Comparison of ENCODE assay signal across 8 cellular contexts in the genomic region with DNA sequence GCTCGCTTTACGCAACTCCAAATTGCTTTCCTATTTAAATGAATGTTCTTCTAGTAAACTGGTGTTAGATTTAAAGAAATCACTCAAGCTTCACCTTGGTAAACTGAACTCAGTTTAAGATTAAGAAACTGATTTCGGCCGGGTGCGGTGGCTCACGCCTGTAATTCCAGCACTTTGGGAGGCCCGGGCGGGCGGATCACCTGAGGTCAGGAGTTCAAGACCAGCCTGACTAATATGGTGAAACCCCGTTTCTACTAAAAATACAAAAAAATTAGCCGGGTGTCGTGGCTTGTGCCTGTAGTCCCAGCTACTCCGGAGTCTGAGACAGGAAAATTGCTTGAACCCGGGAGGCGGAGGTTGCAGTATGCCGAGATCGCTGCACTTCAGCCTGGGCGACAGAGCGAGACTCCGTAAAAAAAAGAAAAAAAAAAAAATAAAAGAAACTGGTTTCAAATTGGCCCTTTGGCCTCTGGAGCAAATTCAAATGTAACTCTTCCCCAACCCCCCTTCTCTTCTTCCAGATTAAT. TPM values are rescaled to one million over a fixed set of nuclear protein-coding genes. Genes with fewer than 3 reads are reported as not detected.
DNase-seq lines count a peak whose midpoint lies in the region; ATAC-seq and TF ChIP-seq lines count a peak whose summit lies in the region.

No MANE protein-coding gene starts in this region.

- no peaks in the 10 kb centered on the region for H3K9me3 ChIP-seq in Panc1 (ENCODE audit: control insufficient read depth, insufficient read depth, low read depth, low read length)
- no peaks in the 10 kb centered on the region for H3K9me3 ChIP-seq in esophagus muscularis mucosa
- H3K9me3 ChIP-seq in ovary = no peaks in the 10 kb centered on the region

- no peak for TF ChIP-seq POLR2A in esophagus muscularis mucosa (IDR thresholded peaks at IDR 0.05; ENCODE audit: low read depth)
- TF ChIP-seq POLR2A in ovary (IDR thresholded peaks at IDR 0.05) = no peak

- H3K27me3 ChIP-seq in Panc1 (ENCODE audit: control insufficient read depth, insufficient read depth, low read length) (no peaks in the 10 kb centered on the region), esophagus muscularis mucosa (no peaks in the 10 kb centered on the region), ovary (no peaks in the 10 kb centered on the region)

- 80% methylated on average over 20 of the region's 20 CpGs for WGBS in esophagus muscularis mucosa
- 47 to 57% (median 54%) methylated on average over 20 of the region's 20 CpGs for WGBS in ovary, 3 donors

- H3K4me1 ChIP-seq in Panc1 (ENCODE audit: control insufficient read depth, insufficient read depth, low read length) (peaks cover 36% of the 10 kb centered on the region), esophagus muscularis mucosa (peaks cover 26 to 69% (median 64%) of the 10 kb centered on the region in 4 donors), ovary (ENCODE audit: insufficient read depth) (peaks cover 11% of the 10 kb centered on the region)

- H3K27ac Mint-ChIP-seq in Calu3 (ENCODE audit: unreplicated experiment) = peak overlapping the region; percentile 99

- H3K9me3 Mint-ChIP-seq in Calu3 (ENCODE audit: low read depth, unreplicated experiment) = peaks cover 2% of the 10 kb centered on the region

- POLR2A ChIA-PET in Panc1 (lab: Charles Lee) = interaction anchor here (0.7 kb wide), 1 partner anchor 43 kb away, joined by 3 read pairs; no protein-coding TSS in a partner anchor

- in situ Hi-C loops in Panc1 (cut with HindIII; ENCODE audit: low pct_unique_long_range_greater_than_20kb, low sequenced_read_pairs) = no loop called here

- H3K4me1 Mint-ChIP-seq in Calu3 (ENCODE audit: low read depth, unreplicated experiment) = peaks cover 57% of the 10 kb centered on the region

- H3K36me3 ChIP-seq in Panc1 (ENCODE audit: control insufficient read depth, insufficient read depth, low read length) (peaks cover 6% of the 10 kb centered on the region; the same call in 1 of the 2 replicates), esophagus muscularis mucosa (peaks cover 0 to 30% (median 8%) of the 10 kb centered on the region in 4 donors), ovary (no peaks in the 10 kb centered on the region)

- BruUV-seq in Calu3 (replicated peaks; lab: Mats Ljungman, UMichigan) (no TSS peak), Panc1 (replicated peaks; lab: Mats Ljungman, UMichigan) (no TSS peak)

- CTCF ChIA-PET in Calu3 (lab: Charles Lee) = interaction anchor here (0.8 to 1.0 kb wide), 2 partner anchors 38 to 51 kb away, joined by 3 read pairs; no protein-coding TSS in a partner anchor
- CTCF ChIA-PET in Panc1 (lab: Charles Lee) = interaction anchor here (0.6 kb wide), 1 partner anchor 15 kb away, joined by 3 read pairs; no protein-coding TSS in a partner anchor

- H3K4me3 ChIP-seq in Panc1 (ENCODE audit: low read depth in 2 of 2, low read length in 2 of 2) = peak overlapping the region; percentile 79 to 80
- H3K4me3 ChIP-seq in esophagus muscularis mucosa = peak overlapping the region; percentile 77 to 96 (median 96)
- peak overlapping the region; percentile 79 for H3K4me3 ChIP-seq in ovary

- intact Hi-C loops in Calu3 (cut with micrococcal nuclease; ENCODE audit: unreplicated experiment) = loop anchor here (2.0 kb wide), 2 partner anchors 28 to 38 kb away; no protein-coding TSS in a partner anchor
- intact Hi-C loops in Panc1 (cut with micrococcal nuclease; ENCODE audit: unreplicated experiment) = no loop called here
- intact Hi-C loops in esophagus muscularis mucosa (cut with DNase I) = loop anchor here (5.0 kb wide), 2 partner anchors 47 to 137 kb away; a partner anchor contains a TSS
- intact Hi-C loops in ovary (cut with DNase I) = loop anchor here in 3 of 4 donors (5.0 to 10.0 kb wide), 6 partner anchors 47 to 1898 kb away; a partner anchor contains a TSS

- H3K4me3 Mint-ChIP-seq in Calu3 (ENCODE audit: low read depth, unreplicated experiment) = peak overlapping the region; percentile 98

- no peak for ATAC-seq in Panc1
- no peak for ATAC-seq in GM21786 (IDR thresholded peaks at IDR 0.05; ENCODE audit: unreplicated experiment)
- ATAC-seq in GM21423 (IDR thresholded peaks at IDR 0.05; ENCODE audit: unreplicated experiment) = no peak

- TF ChIP-seq EP300 in esophagus muscularis mucosa (IDR thresholded peaks at IDR 0.05) (no peak), ovary (IDR thresholded peaks at IDR 0.05) (no peak)

- H3K27me3 Mint-ChIP-seq in Calu3 (ENCODE audit: unreplicated experiment) = no peaks in the 10 kb centered on the region

- peak overlapping the region; percentile 93 for H3K27ac ChIP-seq in Panc1 (ENCODE audit: low read length)
- peak overlapping the region in 3 of 4 donors; percentile 98 to 100 (median 99) for H3K27ac ChIP-seq in esophagus muscularis mucosa (replicated peaks in 1 of 4)
- H3K27ac ChIP-seq in ovary = peak overlapping the region in 1 of 2 donors; percentile 100

- DNase-seq in Calu3 (no peak), Panc1 (ENCODE audit: low read depth, low spot score) (no peak), esophagus muscularis mucosa (ENCODE audit: extremely low spot score) (no peak), ovary (peak in 1 of 5 donors; percentile 29), inferior parietal cortex (ENCODE audit: extremely low spot score) (no peak), DMS153 treated with DMSO at 0.1 percent for 48 hours (lab: John Stamatoyannopoulos, UW; ENCODE audit: unreplicated experiment) (no peak)

- TF ChIP-seq CTCF in Calu3 (IDR thresholded peaks at IDR 0.05; ENCODE audit: unreplicated experiment) (no peak), Panc1 (IDR thresholded peaks at IDR 0.05) (no peak), esophagus muscularis mucosa (IDR thresholded peaks at IDR 0.05) (no peak), ovary (IDR thresholded peaks at IDR 0.05) (no peak)

- H3K36me3 Mint-ChIP-seq in Calu3 (ENCODE audit: insufficient read depth, unreplicated experiment) = peaks cover 90% of the 10 kb centered on the region

RNA-seq across cellular contexts. Expression of a gene that starts 1.7 kb away (rescaled TPM):
- 184 and 265 TPM in 2 replicates for total RNA-seq in Calu3 (2022)
- 94.2 TPM for total RNA-seq in Panc1 (2021; ENCODE audit: unreplicated experiment)
- polyA plus RNA-seq in Panc1 (2012; ENCODE audit: insufficient read length) = 23.3 TPM
- 10 to 100 TPM; 34.7 to 54.4 (median 39.5) TPM for total RNA-seq in esophagus muscularis mucosa
- 10 to 100 TPM; 39.3 to 57.8 (median 50.3) TPM for total RNA-seq in ovary
- 10 to 100 TPM in 1 of 2 donors, 1 to 10 TPM in 1; 8.2 to 10.8 TPM for polyA plus RNA-seq in ovary

RNA-seq across cellular contexts. Expression of a gene that starts 59.4 kb away (rescaled TPM):
- total RNA-seq in Calu3 (2022) (5.1 and 8.7 TPM in 2 replicates), Panc1 (2021; ENCODE audit: unreplicated experiment) (1.9 TPM), esophagus muscularis mucosa (1 to 10 TPM; 3.0 to 5.2 (median 3.6) TPM), ovary (100 to 1,000 TPM in 3 of 7 donors, 10 to 100 TPM in 4; 75.1 to 247 (median 79.5) TPM)
- polyA plus RNA-seq in Panc1 (2012; ENCODE audit: insufficient read length) = 2.2 TPM
- polyA plus RNA-seq in ovary = 100 to 1,000 TPM; 125 to 254 TPM
